ENCODE assay signal across 16 cellular contexts in the genomic region with DNA sequence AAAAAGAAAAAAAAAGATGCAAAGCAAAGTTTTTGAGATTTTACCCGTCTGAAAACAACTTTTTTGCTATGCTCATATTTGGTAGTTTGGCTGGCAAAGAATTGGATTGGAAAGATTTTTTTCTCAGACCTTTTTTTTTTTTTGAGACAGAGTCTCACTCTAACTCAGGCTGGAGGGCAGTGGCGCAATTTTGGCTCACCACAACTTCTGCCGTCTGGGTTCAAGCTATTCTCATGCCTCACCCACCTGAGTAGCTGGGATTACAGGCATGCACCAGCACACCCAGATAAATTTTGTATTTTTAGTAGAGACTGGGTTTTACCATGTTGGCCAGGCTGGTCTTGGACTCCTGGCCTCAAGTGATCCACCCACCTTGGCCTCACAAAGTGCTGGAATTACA. TPM values are rescaled to one million over a fixed set of nuclear protein-coding genes. Genes with fewer than 3 reads are reported as not detected.
DNase-seq lines count a peak whose midpoint lies in the region; ATAC-seq, FAIRE-seq and TF ChIP-seq lines count a peak whose summit lies in the region.
"Had no signal": no experiment of that assay in that cellular context is flagged by ENCODE, and none has a peak within 500 bp of the region (broad histone marks: within the 10 kb centered on the region; RNA-seq: fewer than 3 reads in every experiment).

No MANE protein-coding gene starts in this region.

- FAIRE-seq in pancreas (lab: Jason Lieb, UNC) = no peak

- no peaks in the 10 kb centered on the region for H3K4me1 Mint-ChIP-seq in effector memory CD8-positive, alpha-beta T cell (ENCODE audit: low read depth in 2 of 2)

- H3K36me3 ChIP-seq in pancreas = no peaks in the 10 kb centered on the region
- H3K36me3 ChIP-seq: SJCRH30 had no signal

- H3K27me3 ChIP-seq in pancreas = no peaks in the 10 kb centered on the region
- H3K27me3 ChIP-seq: SJCRH30 had no signal

- no peak overlapping the region for H3K4me3 ChIP-seq in pancreas
- H3K4me3 ChIP-seq: SJCRH30 had no signal

- intact Hi-C loops in pancreas (cut with DNase I) = loop anchor here in 1 of 3 donors (5.0 kb wide), 1 partner anchor 205 kb away; no protein-coding TSS in a partner anchor

- no peaks in the 10 kb centered on the region for H3K36me3 Mint-ChIP-seq in effector memory CD8-positive, alpha-beta T cell (ENCODE audit: insufficient read depth)

- ATAC-seq in pancreas = no peak
- ATAC-seq in effector memory CD8-positive, alpha-beta T cell (replicated peaks) = no peak

- TF ChIP-seq CTCF in pancreas (IDR thresholded peaks at IDR 0.05) = no peak

- 74 to 87% methylated on average over 3 of the region's 3 CpGs for WGBS in pancreas, 2 donors

- H3K27ac Mint-ChIP-seq in effector memory CD8-positive, alpha-beta T cell = no peak overlapping the region

- H3K27ac ChIP-seq in pancreas = no peak overlapping the region
- no peak overlapping the region for H3K27ac ChIP-seq in caudate nucleus (ENCODE audit: low read depth, low read length)
- H3K27ac ChIP-seq: SJCRH30 had no signal

- no peaks in the 10 kb centered on the region for H3K9me3 ChIP-seq in pancreas
- H3K9me3 ChIP-seq: SJCRH30 had no signal

- no peaks in the 10 kb centered on the region for H3K4me1 ChIP-seq in pancreas

- H3K4me3 Mint-ChIP-seq in effector memory CD8-positive, alpha-beta T cell = no peak overlapping the region

- H3K9me3 Mint-ChIP-seq in effector memory CD8-positive, alpha-beta T cell = no peaks in the 10 kb centered on the region

- DNase-seq in GDM1 (lab: John Stamatoyannopoulos, UW) (peak; percentile 12), MV-4-11 (lab: John Stamatoyannopoulos, UW) (peak; percentile 70), SKM-1 (lab: John Stamatoyannopoulos, UW; ENCODE audit: unreplicated experiment) (peak; percentile 74), pons (ENCODE audit: low spot score) (peak; percentile 39), pancreas (no peak), caudate nucleus (lab: John Stamatoyannopoulos, UW) (no peak)
- DNase-seq in effector memory CD8-positive, alpha-beta T cell = no peak
- DNase-seq: ACHN, H7, Karpas-422, NCI-H1048, NCI-H146, NCI-H2107, NCI-H226, NCI-H748 treated with DMSO at 0.1 percent for 48 hours, SJCRH30 had no signal

- H3K27me3 Mint-ChIP-seq in effector memory CD8-positive, alpha-beta T cell = peaks cover 5 to 8% of the 10 kb centered on the region in 2 donors

RNA-seq across cellular contexts. Expression of gene TANC1, which starts 56.3 kb away (rescaled TPM):
- 10 to 100 TPM in 4 of 6 donors, 1 to 10 TPM in 2; 9.0 to 17.6 (median 11.5) TPM for total RNA-seq in pancreas
- polyA plus RNA-seq in pancreas = 10 to 100 TPM in 1 of 2 donors, 1 to 10 TPM in 1; 10.0 to 10.2 TPM

Comparison
In these comparisons a context has a peak if more than half of its experiments do, and no peak if none do; other contexts are left out.
1. DNase-seq: peak in GDM1 (single experiment), MV-4-11 (single experiment), SKM-1 (single experiment) and pons (single experiment); none in pancreas (0 of 6), effector memory CD8-positive, alpha-beta T cell (0 of 3) and caudate nucleus (0 of 61).